2 cellular contexts compared by ENCODE assay signal in genomic region chr5:69367697-69368279, GRCh38.
TF ChIP-seq lines count a peak whose summit lies in the region.

No MANE protein-coding gene starts in this region.

TF ChIP-seq in HCT116, 20 proteins besides CTCF, POLR2A, EP300 and RAD21:
- TF ChIP-seq TCF7L2 (IDR thresholded peaks at IDR 0.05; ENCODE audit: borderline replicate concordance, extremely low read depth, insufficient read depth, insufficient read length) = no peak
- no peak for TF ChIP-seq EZH2phosphoT487 (IDR thresholded peaks at IDR 0.05; ENCODE audit: borderline replicate concordance)
- no peak for TF ChIP-seq ELF1 (IDR thresholded peaks at IDR 0.05; ENCODE audit: borderline replicate concordance, low read depth)
- TF ChIP-seq ZFX (IDR thresholded peaks at IDR 0.05) = no peak
- no peak for TF ChIP-seq EGR1 (IDR thresholded peaks at IDR 0.05; ENCODE audit: low read depth)
- TF ChIP-seq YY1 (IDR thresholded peaks at IDR 0.05; ENCODE audit: extremely low read depth, insufficient replicate concordance, low read depth, low read length) = no peak
- no peak for TF ChIP-seq SIN3A (IDR thresholded peaks at IDR 0.05; ENCODE audit: low read depth)
- TF ChIP-seq, protein P1, sequence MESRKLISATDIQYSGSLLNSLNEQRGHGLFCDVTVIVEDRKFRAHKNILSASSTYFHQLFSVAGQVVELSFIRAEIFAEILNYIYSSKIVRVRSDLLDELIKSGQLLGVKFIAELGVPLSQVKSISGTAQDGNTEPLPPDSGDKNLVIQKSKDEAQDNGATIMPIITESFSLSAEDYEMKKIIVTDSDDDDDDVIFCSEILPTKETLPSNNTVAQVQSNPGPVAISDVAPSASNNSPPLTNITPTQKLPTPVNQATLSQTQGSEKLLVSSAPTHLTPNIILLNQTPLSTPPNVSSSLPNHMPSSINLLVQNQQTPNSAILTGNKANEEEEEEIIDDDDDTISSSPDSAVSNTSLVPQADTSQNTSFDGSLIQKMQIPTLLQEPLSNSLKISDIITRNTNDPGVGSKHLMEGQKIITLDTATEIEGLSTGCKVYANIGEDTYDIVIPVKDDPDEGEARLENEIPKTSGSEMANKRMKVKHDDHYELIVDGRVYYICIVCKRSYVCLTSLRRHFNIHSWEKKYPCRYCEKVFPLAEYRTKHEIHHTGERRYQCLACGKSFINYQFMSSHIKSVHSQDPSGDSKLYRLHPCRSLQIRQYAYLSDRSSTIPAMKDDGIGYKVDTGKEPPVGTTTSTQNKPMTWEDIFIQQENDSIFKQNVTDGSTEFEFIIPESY (IDR thresholded peaks at IDR 0.05; ENCODE audit: extremely low read depth, insufficient replicate concordance, low read length) = no peak
- no peak for TF ChIP-seq ATF3 (IDR thresholded peaks at IDR 0.05)
- no peak for TF ChIP-seq EZH2 (IDR thresholded peaks at IDR 0.05)
- no peak for TF ChIP-seq MAX (IDR thresholded peaks at IDR 0.05)
- TF ChIP-seq JUND (IDR thresholded peaks at IDR 0.05) = no peak
- TF ChIP-seq CEBPB (IDR thresholded peaks at IDR 0.05; ENCODE audit: low read depth) = no peak
- no peak for TF ChIP-seq POLR2AphosphoS5 (IDR thresholded peaks at IDR 0.05; ENCODE audit: low read depth, low read length)

TF ChIP-seq in HepG2, 621 proteins besides CTCF, POLR2A, EP300 and RAD21:
- TF ChIP-seq ZGPAT (CRISPR knock-in tag; IDR thresholded peaks at IDR 0.05) (peak; percentile 31; the same call in 1 of the 2 replicates), THAP7 (CRISPR knock-in tag; IDR thresholded peaks at IDR 0.05) (no peak), ZNF501 (CRISPR knock-in tag; IDR thresholded peaks at IDR 0.05) (0 out of 2 replicates have a peak, but pooled peaks have one; percentile 31)
- TF ChIP-seq, protein P2, sequence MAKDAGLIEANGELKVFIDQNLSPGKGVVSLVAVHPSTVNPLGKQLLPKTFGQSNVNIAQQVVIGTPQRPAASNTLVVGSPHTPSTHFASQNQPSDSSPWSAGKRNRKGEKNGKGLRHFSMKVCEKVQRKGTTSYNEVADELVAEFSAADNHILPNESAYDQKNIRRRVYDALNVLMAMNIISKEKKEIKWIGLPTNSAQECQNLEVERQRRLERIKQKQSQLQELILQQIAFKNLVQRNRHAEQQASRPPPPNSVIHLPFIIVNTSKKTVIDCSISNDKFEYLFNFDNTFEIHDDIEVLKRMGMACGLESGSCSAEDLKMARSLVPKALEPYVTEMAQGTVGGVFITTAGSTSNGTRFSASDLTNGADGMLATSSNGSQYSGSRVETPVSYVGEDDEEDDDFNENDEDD (CRISPR knock-in tag; IDR thresholded peaks at IDR 0.05; ENCODE audit: borderline replicate concordance) = 0 out of 2 replicates have a peak, but pooled peaks have one; percentile 17
- TF ChIP-seq, protein P1 (CRISPR knock-in tag; IDR thresholded peaks at IDR 0.05) = peak; percentile 40; the same call in 1 of the 2 replicates
